Comparison of ENCODE assay signal across 22 cellular contexts in genomic region chr11:128915148-128915519, GRCh38. TPM values are rescaled to one million over a fixed set of nuclear protein-coding genes. Genes with fewer than 3 reads are reported as not detected.
"Had no signal": no experiment of that assay in that cellular context is flagged by ENCODE, and none has a peak within 500 bp of the region (broad histone marks: within the 10 kb centered on the region; RNA-seq: fewer than 3 reads in every experiment).

No MANE protein-coding gene starts in this region.

- H3K9me3 Mint-ChIP-seq: activated CD4-positive, alpha-beta memory T cell treated with anti-CD3 and anti-CD28 coated beads for 36 hours; stimulated activated effector memory CD8-positive, alpha-beta T cell treated with anti-CD3 and anti-CD28 coated beads, Interleukin-12 subunit alpha, Interleukin-12 subunit beta, amount 100 ng/mL, for 72 hours had no signal

- H3K4me1 ChIP-seq: left lung, psoas muscle had no signal

- H3K36me3 Mint-ChIP-seq: activated CD4-positive, alpha-beta memory T cell treated with anti-CD3 and anti-CD28 coated beads for 36 hours; activated CD8-positive, alpha-beta memory T cell treated with anti-CD3 and anti-CD28 coated beads, Interleukin-2, amount 10 ng/mL, durations not matched to agents 7 days and 5 days; naive thymus-derived CD8-positive, alpha-beta T cell; stimulated activated effector memory CD8-positive, alpha-beta T cell treated with anti-CD3 and anti-CD28 coated beads, Interleukin-12 subunit alpha, Interleukin-12 subunit beta, amount 100 ng/mL, for 72 hours had no signal

- H3K27me3 Mint-ChIP-seq: activated CD8-positive, alpha-beta memory T cell treated with anti-CD3 and anti-CD28 coated beads, Interleukin-2, amount 10 ng/mL, durations not matched to agents 7 days and 5 days had no signal

- H3K9me3 ChIP-seq: left lung, psoas muscle had no signal

- H3K4me3 ChIP-seq: left lung, psoas muscle had no signal

- DNase-seq: activated CD4-positive, alpha-beta memory T cell treated with anti-CD3 and anti-CD28 coated beads for 36 hours; activated CD8-positive, alpha-beta memory T cell treated with anti-CD3 and anti-CD28 coated beads, Interleukin-2, amount 10 ng/mL, durations not matched to agents 7 days and 5 days; activated effector memory CD4-positive, alpha-beta T cell treated with Interleukin-2 at 50 U/mL for 16 hours; activated naive CD4-positive, alpha-beta T cell treated with anti-CD3 and anti-CD28 coated beads, Interleukin-2, amount 50 U/mL, for 16 hours; activated T-cell treated with anti-CD3 and anti-CD28 coated beads, Interleukin-2, amount 50 U/mL, for 1 hour; cortex of kidney; effector CD8-positive, alpha-beta T cell; foreskin melanocyte; head of caudate nucleus; islet precursor cell; left lung; mesenchymal stem cell; psoas muscle; T-helper 1 cell; T1000 had no signal

- H3K4me3 Mint-ChIP-seq: activated CD4-positive, alpha-beta memory T cell treated with anti-CD3 and anti-CD28 coated beads for 36 hours; activated CD8-positive, alpha-beta memory T cell treated with anti-CD3 and anti-CD28 coated beads, Interleukin-2, amount 10 ng/mL, durations not matched to agents 7 days and 5 days; naive thymus-derived CD8-positive, alpha-beta T cell; stimulated activated effector memory CD8-positive, alpha-beta T cell treated with anti-CD3 and anti-CD28 coated beads, Interleukin-12 subunit alpha, Interleukin-12 subunit beta, amount 100 ng/mL, for 72 hours had no signal

- H3K27ac ChIP-seq: left lung, psoas muscle had no signal

- H3K27me3 ChIP-seq: left lung had no signal

- H3K36me3 ChIP-seq: left lung had no signal

- H3K4me1 Mint-ChIP-seq: stimulated activated effector memory CD8-positive, alpha-beta T cell treated with anti-CD3 and anti-CD28 coated beads, Interleukin-12 subunit alpha, Interleukin-12 subunit beta, amount 100 ng/mL, for 72 hours had no signal

- H3K27ac Mint-ChIP-seq: activated CD4-positive, alpha-beta memory T cell treated with anti-CD3 and anti-CD28 coated beads for 36 hours; activated CD8-positive, alpha-beta memory T cell treated with anti-CD3 and anti-CD28 coated beads, Interleukin-2, amount 10 ng/mL, durations not matched to agents 7 days and 5 days; naive thymus-derived CD8-positive, alpha-beta T cell; stimulated activated effector memory CD8-positive, alpha-beta T cell treated with anti-CD3 and anti-CD28 coated beads, Interleukin-12 subunit alpha, Interleukin-12 subunit beta, amount 100 ng/mL, for 72 hours had no signal

RNA-seq across cellular contexts. Expression of gene KCNJ5, which starts 24.0 kb away (rescaled TPM):
- total RNA-seq: activated CD4-positive, alpha-beta memory T cell treated with anti-CD3 and anti-CD28 coated beads for 36 hours; activated CD8-positive, alpha-beta memory T cell treated with anti-CD3 and anti-CD28 coated beads, Interleukin-2, amount 10 ng/mL, durations not matched to agents 7 days and 5 days; naive thymus-derived CD8-positive, alpha-beta T cell had no signal

RNA-seq across cellular contexts. Expression of gene TP53AIP1, which starts 27.5 kb away (rescaled TPM):
- total RNA-seq: activated CD4-positive, alpha-beta memory T cell treated with anti-CD3 and anti-CD28 coated beads for 36 hours; activated CD8-positive, alpha-beta memory T cell treated with anti-CD3 and anti-CD28 coated beads, Interleukin-2, amount 10 ng/mL, durations not matched to agents 7 days and 5 days; endothelial cell of umbilical vein; fibroblast of lung; mucosa of gallbladder; naive thymus-derived CD8-positive, alpha-beta T cell had no signal

RNA-seq across cellular contexts. Expression of gene KCNJ1, which starts 48.0 kb away (rescaled TPM):
- total RNA-seq: activated CD4-positive, alpha-beta memory T cell treated with anti-CD3 and anti-CD28 coated beads for 36 hours; activated CD8-positive, alpha-beta memory T cell treated with anti-CD3 and anti-CD28 coated beads, Interleukin-2, amount 10 ng/mL, durations not matched to agents 7 days and 5 days; astrocyte; endothelial cell of umbilical vein; fibroblast of lung; left lung; mucosa of gallbladder; naive thymus-derived CD8-positive, alpha-beta T cell; psoas muscle; ureter had no signal
